In genomic region chr13:98279473-98280175, GRCh38 we compare ENCODE assay signal across 9 cellular contexts.
DNase-seq lines count a peak whose midpoint lies in the region; ATAC-seq lines count a peak whose summit lies in the region.
"Had no signal": no experiment of that assay in that cellular context is flagged by ENCODE, and none has a peak within 500 bp of the region (broad histone marks: within the 10 kb centered on the region; RNA-seq: fewer than 3 reads in every experiment).

No MANE protein-coding gene starts in this region.

- H3K4me3 Mint-ChIP-seq in activated CD8-positive, alpha-beta memory T cell treated with anti-CD3 and anti-CD28 coated beads, Interleukin-2, amount 10 ng/mL, durations not matched to agents 7 days and 5 days, result peak overlapping the region; percentile 47
- peak overlapping the region; percentile 23 to 39 for H3K4me3 Mint-ChIP-seq in stimulated activated naive CD8-positive, alpha-beta T cell treated with anti-CD3 and anti-CD28 coated beads, Interleukin-15, amount 100 ng/mL, for 72 hours

- CTCF ChIA-PET in activated CD8-positive, alpha-beta memory T cell treated with anti-CD3 and anti-CD28 coated beads, Interleukin-2, amount 10 ng/mL, durations not matched to agents 7 days and 5 days (lab: Charles Lee), result no interaction called here

- H3K36me3 Mint-ChIP-seq in activated CD8-positive, alpha-beta memory T cell treated with anti-CD3 and anti-CD28 coated beads, Interleukin-2, amount 10 ng/mL, durations not matched to agents 7 days and 5 days, result no peaks in the 10 kb centered on the region

- peak overlapping the region; percentile 70 for H3K27ac Mint-ChIP-seq in activated CD8-positive, alpha-beta memory T cell treated with anti-CD3 and anti-CD28 coated beads, Interleukin-2, amount 10 ng/mL, durations not matched to agents 7 days and 5 days
- H3K27ac Mint-ChIP-seq in stimulated activated naive CD8-positive, alpha-beta T cell treated with anti-CD3 and anti-CD28 coated beads, Interleukin-15, amount 100 ng/mL, for 72 hours, result no peak overlapping the region

- DNase-seq in activated CD8-positive, alpha-beta memory T cell treated with anti-CD3 and anti-CD28 coated beads, Interleukin-2, amount 10 ng/mL, durations not matched to agents 7 days and 5 days, result peak; percentile 49
- DNase-seq in activated CD8-positive, alpha-beta memory T cell treated with anti-CD3 and anti-CD28 coated beads, Interleukin-2, amount 50 U/mL, for 48 hours, result no peak
- DNase-seq in NCI-H187 treated with DMSO at 0.1 percent for 48 hours (lab: John Stamatoyannopoulos, UW), result peak; percentile 62
- peak; percentile 35 for DNase-seq in dermis blood vessel endothelial cell
- no peak for DNase-seq in stimulated activated naive CD8-positive, alpha-beta T cell treated with anti-CD3 and anti-CD28 coated beads, Interleukin-15, amount 100 ng/mL, for 72 hours
- DNase-seq in midbrain (lab: John Stamatoyannopoulos, UW), result no peak
- no peak for DNase-seq in stimulated activated CD4-positive, alpha-beta T cell treated with anti-CD3 and anti-CD28 coated beads, Interleukin-4, amount 100 ng/mL, for 1 hour
- DNase-seq in cerebellum (ENCODE audit: low spot score), result no peak
- DNase-seq: WERI-Rb-1 had no signal

- H3K4me1 Mint-ChIP-seq in activated CD8-positive, alpha-beta memory T cell treated with anti-CD3 and anti-CD28 coated beads, Interleukin-2, amount 10 ng/mL, durations not matched to agents 7 days and 5 days, result peaks cover 7% of the 10 kb centered on the region
- peaks cover 8% of the 10 kb centered on the region for H3K4me1 Mint-ChIP-seq in stimulated activated naive CD8-positive, alpha-beta T cell treated with anti-CD3 and anti-CD28 coated beads, Interleukin-15, amount 100 ng/mL, for 72 hours

- ATAC-seq in activated CD8-positive, alpha-beta memory T cell treated with anti-CD3 and anti-CD28 coated beads, Interleukin-2, amount 10 ng/mL, durations not matched to agents 7 days and 5 days, result peak; percentile 61
- ATAC-seq in stimulated activated naive CD8-positive, alpha-beta T cell treated with anti-CD3 and anti-CD28 coated beads, Interleukin-15, amount 100 ng/mL, for 72 hours, result peak; percentile 70

- H3K27me3 Mint-ChIP-seq in activated CD8-positive, alpha-beta memory T cell treated with anti-CD3 and anti-CD28 coated beads, Interleukin-2, amount 10 ng/mL, durations not matched to agents 7 days and 5 days, result peaks cover 2% of the 10 kb centered on the region
- H3K27me3 Mint-ChIP-seq in stimulated activated naive CD8-positive, alpha-beta T cell treated with anti-CD3 and anti-CD28 coated beads, Interleukin-15, amount 100 ng/mL, for 72 hours, result peaks cover 12% of the 10 kb centered on the region

- no peaks in the 10 kb centered on the region for H3K9me3 Mint-ChIP-seq in activated CD8-positive, alpha-beta memory T cell treated with anti-CD3 and anti-CD28 coated beads, Interleukin-2, amount 10 ng/mL, durations not matched to agents 7 days and 5 days (ENCODE audit: low read depth)
- no peaks in the 10 kb centered on the region for H3K9me3 Mint-ChIP-seq in stimulated activated naive CD8-positive, alpha-beta T cell treated with anti-CD3 and anti-CD28 coated beads, Interleukin-15, amount 100 ng/mL, for 72 hours

Comparison
In these comparisons a context has a peak if more than half of its experiments do, and no peak if none do; other contexts are left out.
1. DNase-seq: peak in activated CD8-positive, alpha-beta memory T cell treated with anti-CD3 and anti-CD28 coated beads, Interleukin-2, amount 10 ng/mL, durations not matched to agents 7 days and 5 days (single experiment), NCI-H187 treated with DMSO at 0.1 percent for 48 hours (single experiment) and dermis blood vessel endothelial cell (single experiment); none in activated CD8-positive, alpha-beta memory T cell treated with anti-CD3 and anti-CD28 coated beads, Interleukin-2, amount 50 U/mL, for 48 hours (single experiment), stimulated activated naive CD8-positive, alpha-beta T cell treated with anti-CD3 and anti-CD28 coated beads, Interleukin-15, amount 100 ng/mL, for 72 hours (0 of 2), midbrain (single experiment), stimulated activated CD4-positive, alpha-beta T cell treated with anti-CD3 and anti-CD28 coated beads, Interleukin-4, amount 100 ng/mL, for 1 hour (single experiment) and cerebellum (single experiment).